Comparison of ENCODE assay signal across 8 cellular contexts in the genomic region with DNA sequence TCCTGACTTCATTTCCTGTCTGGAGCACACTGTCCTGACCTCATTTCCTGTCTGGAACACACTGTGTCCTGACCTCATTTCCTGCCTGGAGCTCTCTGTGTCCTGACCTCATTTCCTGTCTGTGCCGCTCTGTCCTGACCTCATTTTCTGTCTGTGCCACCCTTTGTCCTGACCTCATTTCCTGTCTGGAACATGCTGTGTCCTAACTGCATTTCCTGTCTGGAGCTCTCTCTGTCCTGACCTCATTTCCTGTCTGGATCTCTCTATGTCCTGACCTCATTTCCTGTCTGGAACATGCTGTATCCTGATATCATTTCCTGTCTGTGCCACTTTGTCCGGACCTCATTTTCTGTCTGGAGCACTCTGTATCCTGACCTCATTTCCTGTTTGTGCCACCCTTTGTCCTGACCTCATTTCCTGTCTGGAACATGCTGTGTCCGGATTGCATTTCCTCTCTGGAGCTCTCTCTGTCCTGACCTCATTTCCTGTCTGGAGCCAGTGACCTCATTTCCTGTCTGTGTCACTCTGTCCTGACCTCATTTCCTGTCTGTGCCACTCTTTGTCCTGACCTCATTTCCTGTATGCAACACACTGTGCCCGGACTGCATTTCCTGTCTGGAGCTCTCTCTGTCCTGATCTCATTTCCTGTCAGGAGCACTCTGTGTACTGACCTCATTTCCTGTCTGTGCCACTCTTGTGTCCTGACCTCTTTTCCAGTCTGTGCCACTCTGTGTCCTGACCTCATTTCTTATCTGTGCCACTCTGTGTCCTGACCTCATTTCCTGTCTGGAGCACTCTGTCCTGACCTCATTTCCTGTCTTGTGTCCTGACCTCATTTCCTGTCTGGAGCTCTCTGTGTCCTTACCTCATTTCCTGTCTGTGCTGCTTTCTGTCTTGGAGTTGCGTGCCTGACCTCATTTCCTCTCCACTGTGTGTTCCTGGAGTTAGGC. TPM values are rescaled to one million over a fixed set of nuclear protein-coding genes. Genes with fewer than 3 reads are reported as not detected.
DNase-seq lines count a peak whose midpoint lies in the region; ATAC-seq and TF ChIP-seq lines count a peak whose summit lies in the region.

No MANE protein-coding gene starts in this region.

- WGBS in gastroesophageal sphincter (ENCODE audit: low coverage in 1 of 2), 2 donors = 42 to 49% methylated on average over 4 to 5 of the region's 5 CpGs

- peak overlapping the region in 3 of 4 donors; percentile 68 to 77 (median 76) for H3K27ac ChIP-seq in gastroesophageal sphincter

- TF ChIP-seq POLR2A in gastroesophageal sphincter (IDR thresholded peaks at IDR 0.05) = no peak

- ATAC-seq in HG03060 (IDR thresholded peaks at IDR 0.05; ENCODE audit: low read depth, unreplicated experiment) = peak; percentile 53
- ATAC-seq in gastroesophageal sphincter = peak; percentile 44

- H3K4me1 ChIP-seq in gastroesophageal sphincter = peaks cover 0 to 99% (median 46%) of the 10 kb centered on the region in 3 donors

- H3K27me3 ChIP-seq in gastroesophageal sphincter = no peaks in the 10 kb centered on the region

- TF ChIP-seq EP300 in gastroesophageal sphincter (IDR thresholded peaks at IDR 0.05) = no peak

- no peaks in the 10 kb centered on the region for H3K36me3 ChIP-seq in gastroesophageal sphincter

- no peak overlapping the region for H3K4me3 ChIP-seq in gastroesophageal sphincter

- no peak for TF ChIP-seq CTCF in gastroesophageal sphincter (IDR thresholded peaks at IDR 0.05)

- H3K9me3 ChIP-seq in gastroesophageal sphincter = peaks cover 0 to 4% (median 0%) of the 10 kb centered on the region in 3 donors

- peak; percentile 71 for DNase-seq in EH (ENCODE audit: low read depth)
- DNase-seq in RPMI7951 (ENCODE audit: low read depth) = peak; percentile 80
- peak; percentile 60 for DNase-seq in activated T-helper 1 cell treated with Interleukin-2 at 50 U/mL for 16 hours (ENCODE audit: low read depth)
- DNase-seq in stimulated activated CD4-positive, alpha-beta T cell treated with anti-CD3 and anti-CD28 coated beads, Interleukin-2, amount 100 ng/mL, for 24 hours = peak; percentile 55 to 65
- no peak for DNase-seq in NCI-H1092 (lab: John Stamatoyannopoulos, UW)
- DNase-seq in NCI-H128 (lab: John Stamatoyannopoulos, UW; ENCODE audit: unreplicated experiment) = no peak

RNA-seq across cellular contexts. Expression of a gene that starts 27.6 kb away (rescaled TPM):
- total RNA-seq in RPMI7951 (2014; rRNA removed; shearing (Covaris generic)) = 3.5 and 7.7 TPM in 2 replicates
- 100 to 1,000 TPM in 1 of 4 donors, 10 to 100 TPM in 3; 60.2 to 157 (median 79.0) TPM for total RNA-seq in gastroesophageal sphincter

Comparison
In these comparisons a context has a peak if more than half of its experiments do, and no peak if none do; other contexts are left out.
1. DNase-seq: peak in EH (single experiment), RPMI7951 (single experiment), activated T-helper 1 cell treated with Interleukin-2 at 50 U/mL for 16 hours (single experiment) and stimulated activated CD4-positive, alpha-beta T cell treated with anti-CD3 and anti-CD28 coated beads, Interleukin-2, amount 100 ng/mL, for 24 hours (2 of 2); none in NCI-H1092 (single experiment) and NCI-H128 (single experiment).